In genomic region chr19:52542984-52543664, GRCh38 we compare ENCODE assay signal across 1 cellular context.
TF ChIP-seq lines count a peak whose summit lies in the region.

No MANE protein-coding gene starts in this region.

TF ChIP-seq in GM12878, 131 proteins besides CTCF, POLR2A, EP300 and RAD21 (continues in another document):
- TF ChIP-seq MEF2B (IDR thresholded peaks at IDR 0.05; ENCODE audit: partially characterized antibody, poor library complexity, severe bottlenecking) (peak; percentile 51), PAX5 (IDR thresholded peaks at IDR 0.05; ENCODE audit: borderline replicate concordance, low read depth, low read length) (no peak), MEF2A (IDR thresholded peaks at IDR 0.05; ENCODE audit: insufficient read depth, low read depth, low read length) (0 out of 2 replicates have a peak, but pooled peaks have one; percentile 45), BHLHE40 (IDR thresholded peaks at IDR 0.05; ENCODE audit: borderline replicate concordance in 1 of 2, low read depth in 2 of 2, low read length in 1 of 2) (peak in 1 of 2 experiments; percentile 54; a peak in 2 of 4 replicates), BACH1 (IDR thresholded peaks at IDR 0.05; ENCODE audit: borderline replicate concordance) (0 out of 2 replicates have a peak, but pooled peaks have one; percentile 20), BCL11A (IDR thresholded peaks at IDR 0.05; ENCODE audit: low read depth, low read length) (peak; percentile 50; the same call in 1 of the 2 replicates), RELB (IDR thresholded peaks at IDR 0.05; ENCODE audit: low read depth) (peak; percentile 83), TARDBP (IDR thresholded peaks at IDR 0.05; ENCODE audit: borderline replicate concordance) (no peak), CEBPB (IDR thresholded peaks at IDR 0.05; ENCODE audit: borderline replicate concordance in 1 of 2, low read depth in 2 of 2, low read length in 2 of 2) (no peak), ATF2 (IDR thresholded peaks at IDR 0.05; ENCODE audit: low read length) (peak; percentile 51), EED (IDR thresholded peaks at IDR 0.05; ENCODE audit: low read depth) (peak; percentile 82), NFYA (IDR thresholded peaks at IDR 0.05; ENCODE audit: borderline replicate concordance, low read depth, low read length) (no peak), SUPT20H (IDR thresholded peaks at IDR 0.05; ENCODE audit: borderline replicate concordance, control insufficient read depth, low read depth, low read length) (no peak), IRF5 (IDR thresholded peaks at IDR 0.05; ENCODE audit: borderline replicate concordance) (no peak), DPF2 (IDR thresholded peaks at IDR 0.05) (peak; percentile 87), POLR2AphosphoS5 (IDR thresholded peaks at IDR 0.05; ENCODE audit: low read length) (no peak), MLLT1 (IDR thresholded peaks at IDR 0.05) (0 out of 2 replicates have a peak, but pooled peaks have one; percentile 47), TCF3 (IDR thresholded peaks at IDR 0.05; ENCODE audit: borderline replicate concordance, insufficient read depth, low read depth, low read length) (no peak), RUNX3 (IDR thresholded peaks at IDR 0.05; ENCODE audit: low read length) (peak; percentile 94), ETV6 (conservative IDR thresholded peaks at IDR 0.05 in 1 of 2, IDR thresholded peaks at IDR 0.05 in 1 of 2; ENCODE audit: borderline replicate concordance in 1 of 2, low read depth in 1 of 2) (peak in 1 of 2 experiments; percentile 93; a peak in 2 of 4 replicates), NR2F1 (conservative IDR thresholded peaks at IDR 0.05) (peak; percentile 94), ZBED1 (IDR thresholded peaks at IDR 0.05; ENCODE audit: borderline replicate concordance) (0 out of 2 replicates have a peak, but pooled peaks have one; percentile 65), CHD2 (IDR thresholded peaks at IDR 0.05; ENCODE audit: borderline replicate concordance, low read depth, low read length) (no peak), ZNF207 (IDR thresholded peaks at IDR 0.05; ENCODE audit: borderline replicate concordance) (no peak), SUZ12 (IDR thresholded peaks at IDR 0.05; ENCODE audit: unreplicated experiment) (no peak), MXI1 (IDR thresholded peaks at IDR 0.05; ENCODE audit: low read depth, low read length) (no peak), HDAC2 (IDR thresholded peaks at IDR 0.05) (no peak), CBFB (IDR thresholded peaks at IDR 0.05; ENCODE audit: low read depth) (peak; percentile 58; the same call in 1 of the 2 replicates), KDM1A (IDR thresholded peaks at IDR 0.05; ENCODE audit: borderline replicate concordance) (no peak), BCL3 (IDR thresholded peaks at IDR 0.05; ENCODE audit: borderline replicate concordance, insufficient read depth, low read depth, low read length, poor library complexity, severe bottlenecking) (no peak), RFX5 (IDR thresholded peaks at IDR 0.05; ENCODE audit: low read depth, low read length) (no peak), SMAD5 (IDR thresholded peaks at IDR 0.05; ENCODE audit: low read depth) (no peak), STAT1 (conservative IDR thresholded peaks at IDR 0.05) (no peak), RAD51 (IDR thresholded peaks at IDR 0.05) (peak; percentile 11; the same call in 1 of the 2 replicates), NFXL1 (IDR thresholded peaks at IDR 0.05; ENCODE audit: borderline replicate concordance) (no peak), REST (IDR thresholded peaks at IDR 0.05; ENCODE audit: low read depth, low read length) (no peak), GATAD2B (conservative IDR thresholded peaks at IDR 0.05; ENCODE audit: low read depth) (no peak), PKNOX1 (IDR thresholded peaks at IDR 0.05) (no peak), JUNB (IDR thresholded peaks at IDR 0.05) (peak; percentile 94), NFIC (IDR thresholded peaks at IDR 0.05; ENCODE audit: low read depth, low read length) (peak; percentile 76; the same call in 1 of the 2 replicates), PML (IDR thresholded peaks at IDR 0.05; ENCODE audit: low read length) (no peak), CHD4 (IDR thresholded peaks at IDR 0.05) (no peak), IKZF1 (conservative IDR thresholded peaks at IDR 0.05) (peak; percentile 84), SMAD1 (IDR thresholded peaks at IDR 0.05; ENCODE audit: low read depth, partially characterized antibody) (no peak), FOXK2 (IDR thresholded peaks at IDR 0.05) (no peak), PAX8 (IDR thresholded peaks at IDR 0.05) (no peak), POLR2AphosphoS2 (IDR thresholded peaks at IDR 0.05; ENCODE audit: low read depth, low read length) (no peak), ZSCAN29 (IDR thresholded peaks at IDR 0.05) (no peak), MTA2 (IDR thresholded peaks at IDR 0.05; ENCODE audit: low read depth) (peak; percentile 79; the same call in 1 of the 2 replicates), USF2 (IDR thresholded peaks at IDR 0.05; ENCODE audit: borderline replicate concordance, low read depth, low read length) (no peak), EGR1 (IDR thresholded peaks at IDR 0.05; ENCODE audit: borderline replicate concordance in 1 of 2, low read depth in 2 of 2, low read length in 2 of 2) (no peak), E4F1 (IDR thresholded peaks at IDR 0.05; ENCODE audit: borderline replicate concordance, partially characterized antibody) (no peak), IKZF2 (IDR thresholded peaks at IDR 0.05) (peak; percentile 90 to 91), ZNF384 (IDR thresholded peaks at IDR 0.05; ENCODE audit: borderline replicate concordance, low read depth, low read length) (peak; percentile 65; the same call in 1 of the 2 replicates), NBN (IDR thresholded peaks at IDR 0.05) (peak; percentile 48; the same call in 1 of the 2 replicates)
